Comparison of ENCODE assay signal across 11 cellular contexts in the genomic region with DNA sequence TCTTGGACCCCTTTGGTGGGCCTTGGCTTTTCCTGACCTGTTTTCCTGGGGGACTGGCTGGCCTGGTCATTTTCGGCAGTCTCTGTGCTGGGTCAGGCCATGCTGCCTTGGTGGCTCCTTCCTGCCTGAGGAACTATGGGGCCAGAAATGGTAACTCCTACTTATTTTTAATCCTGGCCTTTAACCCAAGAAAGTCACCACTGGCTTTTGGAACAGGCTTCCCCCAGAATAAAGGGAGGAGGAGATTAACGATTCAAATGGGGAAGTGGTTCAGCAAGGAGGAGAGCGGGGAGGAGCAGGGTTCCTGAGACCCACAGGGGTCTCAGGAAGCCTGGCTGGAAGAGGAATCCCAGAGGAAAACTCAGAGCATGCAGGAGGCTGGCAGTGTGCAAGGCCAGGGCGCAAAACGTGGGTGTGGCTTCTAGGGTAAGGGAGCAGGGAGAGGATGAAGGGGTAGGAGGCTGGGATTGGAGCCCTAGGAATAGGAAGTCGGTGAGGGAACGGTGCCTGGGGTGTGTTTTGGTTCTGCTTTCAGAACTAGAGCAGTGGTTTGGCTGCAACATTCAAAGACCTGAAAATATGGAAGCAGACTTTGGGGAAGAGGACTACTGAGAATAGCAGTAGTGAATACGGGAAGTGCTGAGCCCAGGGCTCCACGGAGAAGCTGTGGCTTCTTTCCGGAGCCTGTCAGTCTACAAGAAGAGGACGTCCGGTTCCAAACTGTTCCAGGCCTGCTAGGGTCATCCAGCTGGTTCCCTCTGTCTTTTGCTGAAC.
DNase-seq lines count a peak whose midpoint lies in the region; ATAC-seq and TF ChIP-seq lines count a peak whose summit lies in the region.
"Had no signal": no experiment of that assay in that cellular context is flagged by ENCODE, and none has a peak within 500 bp of the region (broad histone marks: within the 10 kb centered on the region; RNA-seq: fewer than 3 reads in every experiment).

No MANE protein-coding gene starts in this region.

- no peak overlapping the region for H3K27ac ChIP-seq in tibial artery
- H3K27ac ChIP-seq: PC-9 had no signal

- no peaks in the 10 kb centered on the region for H3K36me3 ChIP-seq in tibial artery

- no peaks in the 10 kb centered on the region for H3K4me1 Mint-ChIP-seq in endothelial cell (ENCODE audit: unreplicated experiment)
- H3K4me1 Mint-ChIP-seq: CD4-positive, CD25-positive, alpha-beta regulatory T cell had no signal

- H3K4me3 Mint-ChIP-seq in endothelial cell (ENCODE audit: unreplicated experiment) = no peak overlapping the region
- H3K4me3 Mint-ChIP-seq: activated naive CD8-positive, alpha-beta T cell had no signal

- DNase-seq in NOMO-1 treated with DMSO at 0.1 percent for 48 hours (lab: John Stamatoyannopoulos, UW; ENCODE audit: unreplicated experiment) (peak; percentile 94), endothelial cell (ENCODE audit: low spot score) (no peak), midbrain (lab: John Stamatoyannopoulos, UW) (peak; percentile 28), tibial artery (peak; percentile 59 to 77), amniotic stem cell (lab: John Stamatoyannopoulos, UW) (no peak), NCI-H2171 (lab: John Stamatoyannopoulos, UW) (no peak)
- DNase-seq: CD4-positive, CD25-positive, alpha-beta regulatory T cell; PC-9; stimulated activated naive CD4-positive, alpha-beta T cell had no signal

- TF ChIP-seq CTCF in endothelial cell (IDR thresholded peaks at IDR 0.05; ENCODE audit: unreplicated experiment) (no peak), tibial artery (IDR thresholded peaks at IDR 0.05) (no peak)

- no peaks in the 10 kb centered on the region for H3K9me3 Mint-ChIP-seq in endothelial cell (ENCODE audit: unreplicated experiment)

- H3K4me1 ChIP-seq in tibial artery = no peaks in the 10 kb centered on the region

- intact Hi-C loops in tibial artery (cut with DNase I; ENCODE audit: low total_unique reads) = no loop called here

- H3K9me3 ChIP-seq in tibial artery = no peaks in the 10 kb centered on the region

- H3K4me3 ChIP-seq in tibial artery = no peak overlapping the region
- H3K4me3 ChIP-seq: PC-9 had no signal

- H3K27me3 Mint-ChIP-seq in endothelial cell (ENCODE audit: unreplicated experiment) = no peaks in the 10 kb centered on the region
- H3K27me3 Mint-ChIP-seq: activated naive CD8-positive, alpha-beta T cell; CD4-positive, CD25-positive, alpha-beta regulatory T cell had no signal

- no peak for ATAC-seq in GM19467 (IDR thresholded peaks at IDR 0.05; ENCODE audit: unreplicated experiment)

- no peaks in the 10 kb centered on the region for H3K36me3 Mint-ChIP-seq in endothelial cell (ENCODE audit: low read depth, unreplicated experiment)
- H3K36me3 Mint-ChIP-seq: activated naive CD8-positive, alpha-beta T cell; CD4-positive, CD25-positive, alpha-beta regulatory T cell had no signal

- peak overlapping the region; percentile 44 for H3K27ac Mint-ChIP-seq in endothelial cell (ENCODE audit: unreplicated experiment)
- H3K27ac Mint-ChIP-seq: activated naive CD8-positive, alpha-beta T cell had no signal

- no peaks in the 10 kb centered on the region for H3K27me3 ChIP-seq in tibial artery

Comparison
In these comparisons a context has a peak if more than half of its experiments do, and no peak if none do; other contexts are left out.
1. DNase-seq: peak in NOMO-1 treated with DMSO at 0.1 percent for 48 hours (single experiment), midbrain (single experiment) and tibial artery (2 of 2); none in endothelial cell (single experiment), amniotic stem cell (single experiment) and NCI-H2171 (single experiment).